ENCODE assay signal across 22 cellular contexts in the genomic region with DNA sequence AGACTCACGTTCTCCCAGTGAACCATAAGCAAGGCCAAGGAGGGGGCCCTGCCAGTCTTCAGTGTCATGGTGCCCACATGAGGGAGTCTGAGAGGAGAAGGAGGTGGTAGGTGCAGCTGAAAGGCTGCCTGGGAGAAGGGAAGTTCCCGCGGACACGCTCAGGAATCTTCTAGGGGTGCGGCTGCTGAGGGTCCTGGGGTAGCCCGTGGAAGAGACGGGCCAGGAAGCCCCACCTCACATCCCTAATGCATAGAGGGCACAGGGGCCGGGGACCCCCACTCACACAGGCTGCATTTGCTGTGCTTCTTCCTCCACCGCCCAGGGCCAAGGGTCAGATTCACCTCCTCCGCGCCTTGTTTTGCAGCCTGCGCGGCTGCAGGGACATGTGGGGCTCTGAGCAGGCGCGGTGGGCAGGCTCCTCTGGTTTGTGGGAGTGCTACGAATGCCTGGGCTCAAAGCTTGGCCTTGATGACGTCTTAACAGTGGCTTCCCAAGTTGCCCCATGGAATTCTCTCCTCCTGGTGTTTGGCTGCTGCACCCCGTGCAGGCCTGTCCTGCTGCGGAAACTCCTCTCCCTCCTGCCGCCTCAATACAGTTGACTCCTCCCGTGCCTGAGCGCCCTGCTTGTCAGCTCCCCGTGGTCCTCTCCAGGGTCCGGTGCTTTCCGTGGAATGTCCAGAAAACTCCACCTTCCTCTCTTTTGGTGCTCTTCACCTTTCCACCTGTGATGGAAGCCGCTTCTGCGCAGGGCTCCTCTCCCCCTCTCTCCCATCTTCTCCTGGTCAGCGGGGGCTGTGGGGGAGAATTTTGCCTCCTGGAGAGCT.
DNase-seq lines count a peak whose midpoint lies in the region; ATAC-seq and TF ChIP-seq lines count a peak whose summit lies in the region.
"Had no signal": no experiment of that assay in that cellular context is flagged by ENCODE, and none has a peak within 500 bp of the region (broad histone marks: within the 10 kb centered on the region; RNA-seq: fewer than 3 reads in every experiment).

No MANE protein-coding gene starts in this region.

- no peaks in the 10 kb centered on the region for H3K9me2 ChIP-seq in hepatocyte (replicated peaks; ENCODE audit: insufficient read depth)

- intact Hi-C loops in heart right ventricle (cut with DNase I) = loop anchor here in 5 of 10 donors (5.0 to 10.0 kb wide), 3 partner anchors 445 to 508 kb away; a partner anchor contains a TSS
- intact Hi-C loops in cardiac septum (cut with DNase I) = loop anchor here (2.0 to 10.0 kb wide), 4 partner anchors 53 to 435 kb away; no protein-coding TSS in a partner anchor
- intact Hi-C loops in vagina (cut with DNase I) = no loop called here
- intact Hi-C loops in dorsolateral prefrontal cortex (cut with DNase I) = loop anchor here (5.0 to 10.0 kb wide), 2 partner anchors 505 to 508 kb away; no protein-coding TSS in a partner anchor

- no peak overlapping the region for H2AFZ ChIP-seq in hepatocyte

- no peak overlapping the region for H3K9ac ChIP-seq in rectal smooth muscle tissue (ENCODE audit: low read length)

- ATAC-seq in heart right ventricle = no peak
- ATAC-seq: activated T-cell treated with anti-CD3 and anti-CD28 coated beads, Interleukin-2, amount 50 U/mL, for 72 hours; foreskin keratinocyte had no signal

- no peak for TF ChIP-seq POLR2A in vagina (IDR thresholded peaks at IDR 0.05)

- H3K36me3 ChIP-seq in heart right ventricle (no peaks in the 10 kb centered on the region), hepatocyte (replicated peaks; ENCODE audit: insufficient read depth, low read depth) (no peaks in the 10 kb centered on the region), rectal smooth muscle tissue (ENCODE audit: control insufficient read depth, insufficient read depth, low read length) (no peaks in the 10 kb centered on the region), vagina (no peaks in the 10 kb centered on the region)
- H3K36me3 ChIP-seq: lower lobe of right lung had no signal

- TF ChIP-seq CTCF in heart right ventricle (IDR thresholded peaks at IDR 0.05) (no peak), hepatocyte (IDR thresholded peaks at IDR 0.05; ENCODE audit: poor library complexity) (no peak), vagina (IDR thresholded peaks at IDR 0.05) (no peak), foreskin fibroblast (IDR thresholded peaks at IDR 0.05; ENCODE audit: low read depth, low read length) (no peak), dorsolateral prefrontal cortex (IDR thresholded peaks at IDR 0.05 in 54 of 56, conservative IDR thresholded peaks at IDR 0.05 in 2 of 56; ENCODE audit: low read depth in 1 of 56, partially characterized antibody in 56 of 56) (no peak)

- no peak for DNase-seq in heart right ventricle
- no peak for DNase-seq in cardiac septum (ENCODE audit: low spot score)
- no peak for DNase-seq in hepatocyte (ENCODE audit: low spot score)
- no peak for DNase-seq in vagina (ENCODE audit: extremely low spot score in 2 of 2)
- DNase-seq in NOMO-1 treated with DMSO at 0.1 percent for 48 hours (lab: John Stamatoyannopoulos, UW; ENCODE audit: unreplicated experiment) = no peak
- no peak for DNase-seq in foreskin fibroblast
- no peak for DNase-seq in dorsolateral prefrontal cortex
- DNase-seq: activated CD4-positive, alpha-beta T cell treated with anti-CD3 and anti-CD28 coated beads for 48 hours; activated naive CD4-positive, alpha-beta T cell treated with anti-CD3 and anti-CD28 coated beads for 36 hours; activated T-cell treated with anti-CD3 and anti-CD28 coated beads, Interleukin-2, amount 50 U/mL, for 72 hours; amniotic stem cell; CD4-positive, alpha-beta T cell; foreskin keratinocyte; H9; lower lobe of right lung; NCI-H1105; NCI-H1930; NCI-H526 treated with DMSO at 0.1 percent for 48 hours; psoas muscle had no signal

- H3K9me3 ChIP-seq in heart right ventricle (no peaks in the 10 kb centered on the region), hepatocyte (ENCODE audit: low read depth) (no peaks in the 10 kb centered on the region), vagina (no peaks in the 10 kb centered on the region)
- H3K9me3 ChIP-seq: lower lobe of right lung, psoas muscle had no signal

- H3K4me2 ChIP-seq in hepatocyte = no peak overlapping the region

- H3K27me3 ChIP-seq in heart right ventricle = no peaks in the 10 kb centered on the region
- H3K27me3 ChIP-seq in hepatocyte = no peaks in the 10 kb centered on the region
- H3K27me3 ChIP-seq in rectal smooth muscle tissue (ENCODE audit: control insufficient read depth, insufficient read depth, low read length) = no peaks in the 10 kb centered on the region
- H3K27me3 ChIP-seq in vagina = no peaks in the 10 kb centered on the region
- no peaks in the 10 kb centered on the region for H3K27me3 ChIP-seq in dorsolateral prefrontal cortex
- H3K27me3 ChIP-seq: foreskin keratinocyte had no signal

- H3K4me1 ChIP-seq in heart right ventricle = peaks cover 5 to 53% (median 32%) of the 10 kb centered on the region in 9 donors
- H3K4me1 ChIP-seq in hepatocyte (ENCODE audit: insufficient read depth) = peaks cover 16% of the 10 kb centered on the region
- H3K4me1 ChIP-seq in rectal smooth muscle tissue (ENCODE audit: control insufficient read depth, insufficient read depth, low read length) = peaks cover 23% of the 10 kb centered on the region
- peaks cover 26% of the 10 kb centered on the region for H3K4me1 ChIP-seq in vagina

- H3K4me3 ChIP-seq in heart right ventricle (no peak overlapping the region), hepatocyte (no peak overlapping the region), rectal smooth muscle tissue (ENCODE audit: low read length) (no peak overlapping the region), vagina (no peak overlapping the region), foreskin fibroblast (ENCODE audit: low read depth in 1 of 2, low read length in 2 of 2) (no peak overlapping the region), dorsolateral prefrontal cortex (no peak overlapping the region)
- H3K4me3 ChIP-seq: lower lobe of right lung, psoas muscle, SK-N-MC, skin epidermis had no signal

- no peaks in the 10 kb centered on the region for H3K79me2 ChIP-seq in hepatocyte

- 92 to 96% methylated on average over 28 of the region's 28 CpGs for WGBS in heart right ventricle, 2 donors
- WGBS in hepatocyte (ENCODE audit: low lambda C conversion rate, missing lambda C conversion rate) = 95% methylated on average over 28 of the region's 28 CpGs

- H3K27ac ChIP-seq in heart right ventricle = peak overlapping the region in 9 of 10 donors; percentile 50 to 90 (median 80)
- H3K27ac ChIP-seq in hepatocyte = peak overlapping the region; percentile 83
- peak overlapping the region; percentile 64 for H3K27ac ChIP-seq in rectal smooth muscle tissue (ENCODE audit: low read depth, low read length)
- H3K27ac ChIP-seq in vagina = peak overlapping the region; percentile 74
- H3K27ac ChIP-seq in dorsolateral prefrontal cortex = peak overlapping the region in 28 of 59 donors; percentile 62 to 98 (median 84)
- H3K27ac ChIP-seq: foreskin keratinocyte, psoas muscle, SK-N-MC had no signal

- no peaks in the 10 kb centered on the region for H4K20me1 ChIP-seq in hepatocyte (ENCODE audit: insufficient read depth, poor library complexity, severe bottlenecking)
